19 cellular contexts compared by ENCODE assay signal in the genomic region with DNA sequence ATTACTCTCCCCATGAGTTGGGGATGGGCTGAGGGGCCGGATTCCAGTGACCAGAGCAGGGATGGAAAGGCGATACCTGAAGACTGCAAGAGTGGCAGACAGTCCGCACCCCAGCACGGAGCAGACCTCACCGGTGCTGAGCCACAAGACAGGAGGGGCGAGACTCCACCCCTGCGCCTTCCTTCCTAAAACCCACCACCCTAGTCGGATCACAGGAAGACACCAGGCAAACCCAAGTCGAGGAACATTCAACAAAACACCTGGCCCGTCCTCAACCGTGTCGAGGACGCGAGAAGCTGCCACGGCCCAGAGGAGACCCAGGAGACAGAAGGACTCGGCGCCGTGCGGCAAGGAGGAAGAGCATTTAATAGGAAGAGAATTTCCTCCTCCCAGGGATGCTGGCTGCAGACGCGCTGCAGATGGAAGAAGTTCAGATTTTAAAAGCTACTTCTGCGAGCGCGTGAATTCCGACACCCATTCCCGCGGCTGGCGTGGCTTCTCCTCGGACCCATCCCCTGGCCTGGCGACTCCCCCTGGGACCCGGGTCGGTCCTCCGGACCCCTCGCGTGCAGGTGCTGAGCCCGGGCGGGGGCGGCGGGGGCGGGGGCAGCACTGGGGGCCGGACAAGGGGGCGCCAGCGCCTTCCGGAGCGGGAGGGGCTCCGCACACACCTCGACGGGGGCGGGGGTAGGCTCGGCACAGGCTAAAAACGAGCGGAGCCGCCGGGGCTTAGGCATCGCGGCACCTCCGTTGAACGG. TPM values are rescaled to one million over a fixed set of nuclear protein-coding genes. Genes with fewer than 3 reads are reported as not detected.
A peak's percentile ranks its signal among the peaks of the same experiment; 100 is the strongest.
DNase-seq lines count a peak whose midpoint lies in the region; ATAC-seq, FAIRE-seq and TF ChIP-seq lines count a peak whose summit lies in the region.
"Had no signal": no experiment of that assay in that cellular context is flagged by ENCODE, and none has a peak within 500 bp of the region (broad histone marks: within the 10 kb centered on the region; RNA-seq: fewer than 3 reads in every experiment).

No MANE protein-coding gene starts in this region.

- peaks cover 3% of the 10 kb centered on the region for H3K36me3 Mint-ChIP-seq in neural crest cell (ENCODE audit: low read depth)
- H3K36me3 Mint-ChIP-seq: activated CD4-positive, alpha-beta memory T cell treated with anti-CD3 and anti-CD28 coated beads for 36 hours; CD4-positive, CD25-positive, alpha-beta regulatory T cell had no signal

- H3K9me3 Mint-ChIP-seq in neural crest cell: no peaks in the 10 kb centered on the region
- H3K9me3 Mint-ChIP-seq: activated CD4-positive, alpha-beta memory T cell treated with anti-CD3 and anti-CD28 coated beads for 36 hours; CD4-positive, CD25-positive, alpha-beta regulatory T cell had no signal

- no peaks in the 10 kb centered on the region for H3K79me1 ChIP-seq in IMR-90 (ENCODE audit: low read depth in 1 of 2, low read length in 2 of 2)

- H2BK5ac ChIP-seq in IMR-90 (ENCODE audit: low read depth, low read length, poor library complexity, severe bottlenecking): no peak overlapping the region

- no peak overlapping the region for H4K5ac ChIP-seq in IMR-90 (ENCODE audit: low read depth, low read length)

- TF ChIP-seq RAD21 in IMR-90 (IDR thresholded peaks at IDR 0.05; ENCODE audit: low read length): no peak

- FAIRE-seq in endothelial cell of umbilical vein (lab: Jason Lieb, UNC): no peak
- FAIRE-seq: bronchial epithelial cell, GM12892, islet of Langerhans had no signal

- peak overlapping the region; percentile 67 for H3K9ac ChIP-seq in ES-I3 (ENCODE audit: low read depth, low read length)
- no peak overlapping the region for H3K9ac ChIP-seq in IMR-90 (ENCODE audit: low read depth, low read length)
- no peak overlapping the region for H3K9ac ChIP-seq in endothelial cell of umbilical vein (replicated peaks; ENCODE audit: extremely low read depth, insufficient read depth, low read length)

- POLR2A ChIA-PET in IMR-90 (lab: Charles Lee; ENCODE audit: unreplicated experiment) (no interaction called here), endothelial cell of umbilical vein (lab: Charles Lee) (no interaction called here)

- no peak overlapping the region for H4K8ac ChIP-seq in IMR-90 (ENCODE audit: low read depth in 2 of 2, low read length in 2 of 2)

- no peaks in the 10 kb centered on the region for H3K9me1 ChIP-seq in IMR-90 (ENCODE audit: insufficient read depth, low read length)
- no peaks in the 10 kb centered on the region for H3K9me1 ChIP-seq in endothelial cell of umbilical vein (replicated peaks; ENCODE audit: control insufficient read depth, extremely low read depth, insufficient read depth, low read length)

- no peaks in the 10 kb centered on the region for H4K20me1 ChIP-seq in IMR-90 (ENCODE audit: insufficient read depth, low read length)
- H4K20me1 ChIP-seq in endothelial cell of umbilical vein (replicated peaks; ENCODE audit: control insufficient read depth, extremely low read depth, insufficient read depth, low read length): no peaks in the 10 kb centered on the region

- H3K27me3 ChIP-seq in IMR-90 (ENCODE audit: control insufficient read depth, insufficient read depth, low read length) (peaks cover 56% of the 10 kb centered on the region), endothelial cell of umbilical vein (ENCODE audit: control insufficient read depth in 2 of 2, insufficient read depth in 2 of 2, low read length in 2 of 2) (peaks cover 23 to 32% of the 10 kb centered on the region in 2 experiments)

- no peak overlapping the region for H3K4ac ChIP-seq in IMR-90 (ENCODE audit: low read depth, low read length)

- 2% methylated on average over 15 of the region's 58 CpGs; no CpG with 5 or more reads in 1 of the 2 experiments for WGBS in IMR-90 (ENCODE audit: extremely low coverage in 2 of 2, insufficient read length in 1 of 2), 2 experiments

- no peak overlapping the region for H2AK5ac ChIP-seq in IMR-90 (ENCODE audit: low read depth, low read length)

- intact Hi-C loops in IMR-90 (cut with micrococcal nuclease): no loop called here
- intact Hi-C loops in endothelial cell of umbilical vein (cut with micrococcal nuclease): no loop called here

- no peaks in the 10 kb centered on the region for H3K79me2 ChIP-seq in endothelial cell of umbilical vein (ENCODE audit: control insufficient read depth, insufficient read depth, low read length)

- ATAC-seq in IMR-90 (ENCODE audit: low read depth): no peak
- ATAC-seq in HG02885 (IDR thresholded peaks at IDR 0.05; ENCODE audit: poor library complexity, unreplicated experiment): no peak

- no peak overlapping the region for H3K23ac ChIP-seq in IMR-90 (ENCODE audit: low read depth, low read length)

- no peak overlapping the region for H4K91ac ChIP-seq in IMR-90 (ENCODE audit: insufficient read depth, low read depth, low read length)

- H3K4me3 ChIP-seq in IMR-90 (ENCODE audit: insufficient read depth, low read depth, low read length) (no peak overlapping the region), endothelial cell of umbilical vein (replicated peaks in 1 of 3; ENCODE audit: insufficient read depth in 1 of 3, low read depth in 1 of 3, low read length in 3 of 3) (no peak overlapping the region)

- H3K4me2 ChIP-seq in IMR-90 (ENCODE audit: low read depth, low read length): no peak overlapping the region
- H3K4me2 ChIP-seq in endothelial cell of umbilical vein (ENCODE audit: insufficient read depth, low read length): no peak overlapping the region

- H3K9me3 ChIP-seq in ES-I3 (ENCODE audit: control insufficient read depth, insufficient read depth, low read length) (no peaks in the 10 kb centered on the region), IMR-90 (ENCODE audit: control insufficient read depth, insufficient read depth, low read length) (0 out of 2 replicates have a peak, but pooled peaks cover 2% of the 10 kb centered on the region), endothelial cell of umbilical vein (replicated peaks; ENCODE audit: control insufficient read depth, insufficient read depth, low read length) (no peaks in the 10 kb centered on the region)

- H3K27ac ChIP-seq in IMR-90 (ENCODE audit: insufficient read depth, low read length): no peak overlapping the region
- no peak overlapping the region for H3K27ac ChIP-seq in endothelial cell of umbilical vein (ENCODE audit: insufficient read depth, low read depth, low read length)
- H3K27ac ChIP-seq: HL-60 had no signal

- CTCF ChIA-PET in IMR-90 (lab: Yijun Ruan, JAX): interaction anchor here (0.6 kb wide), 1 partner anchor 568 kb away, joined by 5 read pairs; no protein-coding TSS in a partner anchor
- CTCF ChIA-PET in endothelial cell of umbilical vein (lab: Charles Lee): no interaction called here

- DNase-seq in IMR-90 (no peak), endothelial cell of umbilical vein (ENCODE audit: low read depth, low spot score) (no peak), neural crest cell (ENCODE audit: low read depth, low spot score) (no peak), COLO668 (lab: John Stamatoyannopoulos, UW; ENCODE audit: unreplicated experiment) (no peak), NCI-H1694 treated with DMSO at 0.1 percent for 48 hours (lab: John Stamatoyannopoulos, UW) (no peak)
- DNase-seq: activated CD4-positive, alpha-beta memory T cell treated with anti-CD3 and anti-CD28 coated beads for 36 hours; activated effector memory CD4-positive, alpha-beta T cell treated with anti-CD3 and anti-CD28 coated beads, Interleukin-2, amount 50 U/mL, for 16 hours; CD4-positive, CD25-positive, alpha-beta regulatory T cell; effector memory CD4-positive, alpha-beta T cell; occipital lobe; SHP77 treated with DMSO at 0.1 percent for 48 hours; stimulated activated naive CD4-positive, alpha-beta T cell had no signal

- no peak overlapping the region for H2BK20ac ChIP-seq in IMR-90 (ENCODE audit: low read depth, low read length)

- H2BK120ac ChIP-seq in IMR-90 (ENCODE audit: low read depth, low read length): no peak overlapping the region

- dilution Hi-C loops in IMR-90 (cut with HindIII; ENCODE audit: low sequenced_read_pairs, unreplicated experiment) (no loop called here), endothelial cell of umbilical vein (cut with MboI; ENCODE audit: extremely low pct_ligation_motif_present, low sequenced_read_pairs) (no loop called here)

- H3K4me3 Mint-ChIP-seq in neural crest cell: peak overlapping the region; percentile 44
- H3K4me3 Mint-ChIP-seq: activated CD4-positive, alpha-beta memory T cell treated with anti-CD3 and anti-CD28 coated beads for 36 hours had no signal

- no peak overlapping the region for H3K27ac Mint-ChIP-seq in neural crest cell (ENCODE audit: unreplicated experiment)
- H3K27ac Mint-ChIP-seq: activated CD4-positive, alpha-beta memory T cell treated with anti-CD3 and anti-CD28 coated beads for 36 hours; CD4-positive, CD25-positive, alpha-beta regulatory T cell had no signal

- H2BK15ac ChIP-seq in IMR-90 (ENCODE audit: low read depth, low read length): no peak overlapping the region

- H3K36me3 ChIP-seq in ES-I3 (ENCODE audit: insufficient read depth, low read length) (no peaks in the 10 kb centered on the region), IMR-90 (ENCODE audit: control insufficient read depth, insufficient read depth, low read length) (no peaks in the 10 kb centered on the region), endothelial cell of umbilical vein (ENCODE audit: control insufficient read depth in 2 of 2, extremely low read depth in 1 of 2, insufficient read depth in 2 of 2, low read length in 2 of 2) (no peaks in the 10 kb centered on the region)

- H3K4me1 Mint-ChIP-seq in neural crest cell: peaks cover 10% of the 10 kb centered on the region

- no peak overlapping the region for H3K14ac ChIP-seq in IMR-90 (replicated peaks; ENCODE audit: low read depth, low read length)

- TF ChIP-seq CTCF in IMR-90 (conservative IDR thresholded peaks at IDR 0.05; ENCODE audit: low read depth, low read length) (no peak), endothelial cell of umbilical vein (IDR thresholded peaks at IDR 0.05; ENCODE audit: extremely low read depth in 1 of 2, insufficient read depth in 1 of 2, low read depth in 1 of 2, low read length in 2 of 2) (no peak), neural crest cell (conservative IDR thresholded peaks at IDR 0.05) (no peak)

- H2AK9ac ChIP-seq in IMR-90 (replicated peaks; ENCODE audit: low read depth, low read length, poor library complexity): no peak overlapping the region

- H2AFZ ChIP-seq in IMR-90 (replicated peaks; ENCODE audit: low read length, poor library complexity) (peak overlapping the region; percentile 0), endothelial cell of umbilical vein (ENCODE audit: low read depth, low read length) (no peak overlapping the region)

- peaks cover 88% of the 10 kb centered on the region for H3K27me3 Mint-ChIP-seq in neural crest cell (ENCODE audit: low read depth)

- in situ Hi-C loops in IMR-90 (cut with MboI; ENCODE audit: low sequenced_read_pairs): no loop called here

- no peak overlapping the region; the same call in 1 of the 2 replicates for H3K56ac ChIP-seq in IMR-90 (ENCODE audit: extremely low read depth, insufficient read depth, low read length)

- no peak for TF ChIP-seq POLR2A in IMR-90 (IDR thresholded peaks at IDR 0.05; ENCODE audit: low read depth, low read length)
- TF ChIP-seq POLR2A in endothelial cell of umbilical vein (IDR thresholded peaks at IDR 0.05; ENCODE audit: low read depth, low read length): no peak

- no TSS peak for BruUV-seq in IMR-90 (replicated peaks; lab: Mats Ljungman, UMichigan)
- no TSS peak for BruUV-seq in endothelial cell of umbilical vein (replicated peaks; lab: Mats Ljungman, UMichigan)

- H3K4me1 ChIP-seq in ES-I3 (ENCODE audit: insufficient read depth, low read length) (peaks cover 6% of the 10 kb centered on the region; the same call in 1 of the 2 replicates), IMR-90 (ENCODE audit: control insufficient read depth, insufficient read depth, low read length) (no peaks in the 10 kb centered on the region), endothelial cell of umbilical vein (ENCODE audit: control insufficient read depth, extremely low read depth, insufficient read depth, low read length) (no peaks in the 10 kb centered on the region)

- H3K18ac ChIP-seq in IMR-90 (ENCODE audit: low read depth, low read length): no peak overlapping the region

RNA-seq across cellular contexts. Expression of a gene that starts 0.6 kb away (rescaled TPM):
- total RNA-seq in IMR-90 (2012; rRNA removed) (not detected in 2 replicates), endothelial cell of umbilical vein (not detected in 2 replicates), neural crest cell (not detected in 2 replicates)
- polyA plus RNA-seq in IMR-90 (2012; rRNA removed) (not detected in 2 replicates), endothelial cell of umbilical vein (not detected in 2 replicates)
- polyA plus RNA-seq in IMR-90 (2012; cell fraction: cytosol; rRNA removed): not detected in 2 replicates
- not detected in 2 replicates for polyA plus RNA-seq in IMR-90 (2012; cell fraction: nucleus; rRNA removed; ENCODE audit: low replicate concordance)
- polyA plus RNA-seq in endothelial cell of umbilical vein (2011; cell fraction: cytosol; rRNA removed): not detected in 2 replicates
- not detected in 2 replicates for polyA plus RNA-seq in endothelial cell of umbilical vein (2011; cell fraction: nucleus; rRNA removed)
- not detected in 2 replicates for polyA plus RNA-seq in endothelial cell of umbilical vein (2012)
- polyA minus RNA-seq in endothelial cell of umbilical vein: not detected in 2 replicates
- polyA minus RNA-seq in endothelial cell of umbilical vein (2011; cell fraction: cytosol; rRNA and poly(A)+ RNA removed): not detected
- polyA minus RNA-seq in endothelial cell of umbilical vein (2011; cell fraction: nucleus; rRNA and poly(A)+ RNA removed): not detected in 2 replicates
- total RNA-seq: activated CD4-positive, alpha-beta memory T cell treated with anti-CD3 and anti-CD28 coated beads for 36 hours; bronchial epithelial cell; CD4-positive, CD25-positive, alpha-beta regulatory T cell; NCI-H460; occipital lobe had no signal
- polyA plus RNA-seq: CD4-positive, CD25-positive, alpha-beta regulatory T cell had no signal

RNA-seq across cellular contexts. Expression of a gene that starts 8.2 kb away (rescaled TPM):
- total RNA-seq in IMR-90 (2012; rRNA removed): not detected in 2 replicates
- not detected in 2 replicates for polyA plus RNA-seq in IMR-90 (2012; rRNA removed)
- not detected in 2 replicates for polyA plus RNA-seq in IMR-90 (2012; cell fraction: cytosol; rRNA removed)
- 0.02 TPM in 1 of 2 replicates, not detected in the other for polyA plus RNA-seq in IMR-90 (2012; cell fraction: nucleus; rRNA removed; ENCODE audit: low replicate concordance)
- total RNA-seq in endothelial cell of umbilical vein: not detected in 2 replicates
- not detected in 2 replicates for polyA plus RNA-seq in endothelial cell of umbilical vein
- not detected in 2 replicates for polyA plus RNA-seq in endothelial cell of umbilical vein (2011; cell fraction: cytosol; rRNA removed)
- polyA plus RNA-seq in endothelial cell of umbilical vein (2011; cell fraction: nucleus; rRNA removed): not detected in 2 replicates
- polyA plus RNA-seq in endothelial cell of umbilical vein (2012): not detected in 2 replicates
- not detected in 2 replicates for polyA minus RNA-seq in endothelial cell of umbilical vein
- polyA minus RNA-seq in endothelial cell of umbilical vein (2011; cell fraction: cytosol; rRNA and poly(A)+ RNA removed): not detected
- not detected in 2 replicates for polyA minus RNA-seq in endothelial cell of umbilical vein (2011; cell fraction: nucleus; rRNA and poly(A)+ RNA removed)
- not detected in 2 replicates for total RNA-seq in neural crest cell
- total RNA-seq: bronchial epithelial cell; CD4-positive, CD25-positive, alpha-beta regulatory T cell; NCI-H460; occipital lobe had no signal
- polyA plus RNA-seq: CD4-positive, CD25-positive, alpha-beta regulatory T cell had no signal

RNA-seq across cellular contexts. Expression of a gene that starts 47.2 kb away (rescaled TPM):
- under 0.01 and 0.28 TPM in 2 replicates for total RNA-seq in IMR-90 (2012; rRNA removed)
- polyA plus RNA-seq in IMR-90 (2012; rRNA removed): 0.74 and 0.90 TPM in 2 replicates
- polyA plus RNA-seq in IMR-90 (2012; cell fraction: cytosol; rRNA removed): 0.14 and 0.51 TPM in 2 replicates
- 6.8 and 19.7 TPM in 2 replicates for polyA plus RNA-seq in IMR-90 (2012; cell fraction: nucleus; rRNA removed; ENCODE audit: low replicate concordance)
- total RNA-seq in endothelial cell of umbilical vein: 0.55 and 1.5 TPM in 2 replicates
- polyA plus RNA-seq in endothelial cell of umbilical vein: 0.49 and 0.51 TPM in 2 replicates
- 0.08 TPM in 2 replicates for polyA plus RNA-seq in endothelial cell of umbilical vein (2011; cell fraction: cytosol; rRNA removed)
- 2.2 and 2.3 TPM in 2 replicates for polyA plus RNA-seq in endothelial cell of umbilical vein (2011; cell fraction: nucleus; rRNA removed)
- polyA plus RNA-seq in endothelial cell of umbilical vein (2012): 0.25 and 0.72 TPM in 2 replicates
- polyA minus RNA-seq in endothelial cell of umbilical vein: 0.10 and 0.47 TPM in 2 replicates
- polyA minus RNA-seq in endothelial cell of umbilical vein (2011; cell fraction: cytosol; rRNA and poly(A)+ RNA removed): 2.8 TPM
- polyA minus RNA-seq in endothelial cell of umbilical vein (2011; cell fraction: nucleus; rRNA and poly(A)+ RNA removed): 0.82 and 2.5 TPM in 2 replicates
- 3.6 and 4.5 TPM in 2 replicates for total RNA-seq in neural crest cell
